ENCODE assay signal across 8 cellular contexts in genomic region chr2:187552959-187553681, GRCh38. TPM values are rescaled to one million over a fixed set of nuclear protein-coding genes. Genes with fewer than 3 reads are reported as not detected.
DNase-seq lines count a peak whose midpoint lies in the region; ATAC-seq and TF ChIP-seq lines count a peak whose summit lies in the region.

No MANE protein-coding gene starts in this region.

- H3K9ac ChIP-seq in skeletal muscle satellite cell (ENCODE audit: low read depth, low read length): peak overlapping the region; percentile 98

- H3K27me3 Mint-ChIP-seq in naive thymus-derived CD8-positive, alpha-beta T cell: peaks cover 0 to 4% (median 1%) of the 10 kb centered on the region in 5 donors

- H3K9me3 Mint-ChIP-seq in naive thymus-derived CD8-positive, alpha-beta T cell: peaks cover 0 to 2% (median 0%) of the 10 kb centered on the region in 9 donors

- H3K9me3 ChIP-seq in Peyer's patch (no peaks in the 10 kb centered on the region), skeletal muscle satellite cell (replicated peaks; ENCODE audit: low read length) (no peaks in the 10 kb centered on the region)

- H3K4me2 ChIP-seq in skeletal muscle satellite cell (ENCODE audit: low read length): peak overlapping the region; percentile 78

- peaks cover 3 to 8% (median 8%) of the 10 kb centered on the region in 4 donors for H3K4me1 Mint-ChIP-seq in naive thymus-derived CD8-positive, alpha-beta T cell

- H3K27ac ChIP-seq in Peyer's patch: peak overlapping the region in 3 of 4 donors; percentile 44 to 69 (median 68)

- peak; percentile 79 for ATAC-seq in GM18870 (IDR thresholded peaks at IDR 0.05; ENCODE audit: unreplicated experiment)
- ATAC-seq in naive thymus-derived CD8-positive, alpha-beta T cell: no peak
- ATAC-seq in HG02759 (IDR thresholded peaks at IDR 0.05; ENCODE audit: unreplicated experiment): no peak
- no peak for ATAC-seq in GM18909 (IDR thresholded peaks at IDR 0.05; ENCODE audit: poor library complexity, unreplicated experiment)

- no peak overlapping the region for H3K4me3 Mint-ChIP-seq in naive thymus-derived CD8-positive, alpha-beta T cell

- H3K27ac Mint-ChIP-seq in naive thymus-derived CD8-positive, alpha-beta T cell: no peak overlapping the region

- H3K4me1 ChIP-seq in Peyer's patch (peaks cover 0 to 5% (median 0%) of the 10 kb centered on the region in 4 donors), skeletal muscle satellite cell (ENCODE audit: control insufficient read depth, insufficient read depth, low read length) (peaks cover 43% of the 10 kb centered on the region)

- no peak for TF ChIP-seq CTCF in Peyer's patch (IDR thresholded peaks at IDR 0.05)

- TF ChIP-seq POLR2A in Peyer's patch (IDR thresholded peaks at IDR 0.05): no peak

- H3K36me3 Mint-ChIP-seq in naive thymus-derived CD8-positive, alpha-beta T cell: no peaks in the 10 kb centered on the region

- no peaks in the 10 kb centered on the region for H3K27me3 ChIP-seq in Peyer's patch
- no peaks in the 10 kb centered on the region for H3K27me3 ChIP-seq in skeletal muscle satellite cell (ENCODE audit: control insufficient read depth, insufficient read depth, low read length)

- H3K4me3 ChIP-seq in Peyer's patch (peak overlapping the region in 3 of 4 donors; percentile 25 to 60 (median 53)), skeletal muscle satellite cell (ENCODE audit: low read length) (peak overlapping the region; percentile 79)

- no peak for DNase-seq in Peyer's patch
- peak; percentile 30 for DNase-seq in fibroblast of the conjunctiva (ENCODE audit: low read depth)
- no peak for DNase-seq in naive thymus-derived CD8-positive, alpha-beta T cell
- DNase-seq in stimulated activated naive CD4-positive, alpha-beta T cell treated with Interleukin-2 at 50 U/mL for 16 hours (lab: John Stamatoyannopoulos, UW): no peak

- H3K36me3 ChIP-seq in Peyer's patch (no peaks in the 10 kb centered on the region), skeletal muscle satellite cell (ENCODE audit: insufficient read depth, low read length) (peaks cover 21% of the 10 kb centered on the region)

- POLR2A ChIA-PET in naive thymus-derived CD8-positive, alpha-beta T cell (lab: Charles Lee): no interaction called here

RNA-seq across cellular contexts. Expression of gene TFPI, which starts 1.1 kb away (rescaled TPM):
- 10 to 100 TPM; 69.9 to 91.4 (median 75.8) TPM for total RNA-seq in Peyer's patch
- total RNA-seq in skeletal muscle satellite cell (2012; rRNA removed): 304 and 327 TPM in 2 replicates
- total RNA-seq in naive thymus-derived CD8-positive, alpha-beta T cell: not detected
- polyA plus RNA-seq in naive thymus-derived CD8-positive, alpha-beta T cell: not detected

Comparison
In these comparisons a context has a peak if more than half of its experiments do, and no peak if none do; other contexts are left out.
1. RNA of gene TFPI, which starts 1.1 kb away (total RNA-seq): 69.9 to 91.4 TPM in Peyer's patch; not detected in naive thymus-derived CD8-positive, alpha-beta T cell; every median in the first group is over 10 times any median in the second.